12 cellular contexts compared by ENCODE assay signal in the genomic region with DNA sequence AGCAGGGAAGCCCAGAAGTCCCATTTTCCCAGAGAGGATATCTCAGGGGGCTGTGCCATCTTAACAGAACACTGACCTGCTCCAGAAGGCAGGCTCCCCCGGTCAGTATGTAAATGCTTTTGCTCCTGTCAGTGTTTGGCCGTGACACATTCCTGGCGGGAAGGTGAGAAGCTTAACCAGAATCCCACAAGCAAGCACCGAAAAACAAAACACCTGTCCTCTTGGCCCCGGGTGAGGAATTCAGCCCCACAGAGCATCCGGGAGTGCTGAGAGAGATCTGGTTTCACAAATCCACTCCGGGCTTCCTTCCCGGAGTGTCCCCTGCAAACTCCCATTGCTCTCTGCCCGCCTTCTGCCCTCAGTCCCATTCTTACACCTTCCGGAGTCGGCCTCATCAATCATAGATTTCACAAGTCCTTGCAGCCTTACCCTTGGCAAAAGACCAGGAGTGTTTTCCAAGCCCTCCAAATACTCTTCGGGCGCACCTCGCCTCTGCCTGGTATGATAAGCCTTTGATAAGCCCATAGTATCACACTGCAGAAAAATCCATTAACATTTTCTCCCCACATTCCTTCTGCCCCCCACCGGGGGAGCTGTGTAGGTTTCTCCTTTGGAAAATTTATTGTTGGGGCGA. TPM values are rescaled to one million over a fixed set of nuclear protein-coding genes. Genes with fewer than 3 reads are reported as not detected.
A peak's percentile ranks its signal among the peaks of the same experiment; 100 is the strongest.
DNase-seq lines count a peak whose midpoint lies in the region; ATAC-seq, FAIRE-seq and TF ChIP-seq lines count a peak whose summit lies in the region.
"Had no signal": no experiment of that assay in that cellular context is flagged by ENCODE, and none has a peak within 500 bp of the region (broad histone marks: within the 10 kb centered on the region; RNA-seq: fewer than 3 reads in every experiment).

No MANE protein-coding gene starts in this region.

- 0 out of 4 replicates have a peak, but pooled peaks of 1 of the 2 experiments have one; percentile 14 for TF ChIP-seq EP300 in HepG2 (IDR thresholded peaks at IDR 0.05; ENCODE audit: low read depth in 2 of 2, low read length in 2 of 2)
- no peak for TF ChIP-seq EP300 in HepG2 (CRISPR knock-in tag; IDR thresholded peaks at IDR 0.05; ENCODE audit: borderline replicate concordance)

- H2AFZ ChIP-seq in HepG2 (ENCODE audit: low read length): no peak overlapping the region

- H3K79me2 ChIP-seq in HepG2 (ENCODE audit: insufficient read depth, low read length): peaks cover 3% of the 10 kb centered on the region

- peak overlapping the region; percentile 64 for H3K4me2 ChIP-seq in HepG2 (ENCODE audit: low read depth, low read length)

- peaks cover 20 to 67% of the 10 kb centered on the region in 2 experiments for H3K36me3 ChIP-seq in HepG2 (replicated peaks in 1 of 2; ENCODE audit: control insufficient read depth in 1 of 2, insufficient read depth in 2 of 2, low read length in 2 of 2)
- peaks cover 67% of the 10 kb centered on the region for H3K36me3 ChIP-seq in H7 (replicated peaks; ENCODE audit: control insufficient read depth, insufficient read depth, low read length)

- H3K4me3 Mint-ChIP-seq in activated CD4-positive, alpha-beta T cell treated with anti-CD3 and anti-CD28 coated beads, Interleukin-2, amount 10 ng/mL, durations not matched to agents 24 days and 14 days: no peak overlapping the region
- H3K4me3 Mint-ChIP-seq: central memory CD8-positive, alpha-beta T cell had no signal

- H3K4me3 ChIP-seq in HepG2 (replicated peaks in 1 of 3; ENCODE audit: insufficient read depth in 1 of 3, low read depth in 2 of 3, low read length in 3 of 3) (peak overlapping the region in 1 of 3 experiments; percentile 5; a peak in 1 of 6 replicates), H7 (ENCODE audit: insufficient read depth, low read depth, low read length) (no peak overlapping the region)

- no peaks in the 10 kb centered on the region for H3K27me3 ChIP-seq in HepG2 (ENCODE audit: control insufficient read depth in 1 of 2, insufficient read depth in 2 of 2, low read length in 2 of 2)
- H3K27me3 ChIP-seq in H7 (ENCODE audit: control insufficient read depth, insufficient read depth, low read length): no peaks in the 10 kb centered on the region

- TF ChIP-seq POLR2A in HepG2 (IDR thresholded peaks at IDR 0.05; ENCODE audit: insufficient read depth in 1 of 2, low read depth in 2 of 2, low read length in 2 of 2): no peak

- peaks cover 46% of the 10 kb centered on the region for H3K4me1 Mint-ChIP-seq in activated CD4-positive, alpha-beta T cell treated with anti-CD3 and anti-CD28 coated beads, Interleukin-2, amount 10 ng/mL, durations not matched to agents 24 days and 14 days

- DNase-seq in activated CD4-positive, alpha-beta T cell treated with anti-CD3 and anti-CD28 coated beads, Interleukin-2, amount 10 ng/mL, durations not matched to agents 24 days and 14 days: no peak
- DNase-seq in activated CD4-positive, alpha-beta T cell treated with anti-CD3 and anti-CD28 coated beads, Interleukin-2, amount 50 U/mL, for 4 hours: no peak
- DNase-seq in amniotic epithelial cell (ENCODE audit: low read depth): peak; percentile 91
- DNase-seq in HepG2 (ENCODE audit: low spot score): no peak
- DNase-seq in stimulated activated CD4-positive, alpha-beta T cell treated with anti-CD3 and anti-CD28 coated beads, Interleukin-2, amount 100 ng/mL, for 48 hours: no peak
- no peak for DNase-seq in superior temporal gyrus (ENCODE audit: extremely low spot score)
- DNase-seq in H7: no peak
- DNase-seq: NCI-H2081, T-helper 9 cell had no signal

- POLR2A ChIA-PET in HepG2 (lab: Yijun Ruan, JAX): interaction anchor here (0.8 to 6.1 kb wide), 9 partner anchors 9 to 97 kb away, joined by 3 to 66 read pairs (median 4); partner anchors contain the start of genes FAM32A, RAB8A and TPM4

- peak overlapping the region; percentile 54 for H3K27ac Mint-ChIP-seq in activated CD4-positive, alpha-beta T cell treated with anti-CD3 and anti-CD28 coated beads, Interleukin-2, amount 10 ng/mL, durations not matched to agents 24 days and 14 days

- 34% methylated on average over 15 of the region's 16 CpGs for WGBS in HepG2 (ENCODE audit: low lambda C conversion rate)

- no peaks in the 10 kb centered on the region for H4K20me1 ChIP-seq in HepG2 (ENCODE audit: insufficient read depth, low read length)

- H3K4me1 ChIP-seq in HepG2 (ENCODE audit: insufficient read depth, low read length): peaks cover 96% of the 10 kb centered on the region

- no peaks in the 10 kb centered on the region for H3K27me3 Mint-ChIP-seq in activated CD4-positive, alpha-beta T cell treated with anti-CD3 and anti-CD28 coated beads, Interleukin-2, amount 10 ng/mL, durations not matched to agents 24 days and 14 days
- H3K27me3 Mint-ChIP-seq: central memory CD8-positive, alpha-beta T cell had no signal

- CTCF ChIA-PET in HepG2 (lab: Yijun Ruan, JAX; ENCODE audit: low intra/inter-chr PET ratio, low total read pairs): no interaction called here

- no peaks in the 10 kb centered on the region for H3K9me3 ChIP-seq in HepG2 (ENCODE audit: low read length)

- H3K9me3 Mint-ChIP-seq in activated CD4-positive, alpha-beta T cell treated with anti-CD3 and anti-CD28 coated beads, Interleukin-2, amount 10 ng/mL, durations not matched to agents 24 days and 14 days: no peaks in the 10 kb centered on the region
- H3K9me3 Mint-ChIP-seq: central memory CD8-positive, alpha-beta T cell had no signal

- intact Hi-C loops in activated CD4-positive, alpha-beta T cell treated with anti-CD3 and anti-CD28 coated beads, Interleukin-2, amount 10 ng/mL, durations not matched to agents 24 days and 14 days (cut with micrococcal nuclease): no loop called here
- intact Hi-C loops in HepG2 (cut with micrococcal nuclease; ENCODE audit: unreplicated experiment): no loop called here

- FAIRE-seq in HepG2 (lab: Jason Lieb, UNC): peak; percentile 48
- FAIRE-seq: A204.1 had no signal

- peaks cover 84% of the 10 kb centered on the region for H3K36me3 Mint-ChIP-seq in activated CD4-positive, alpha-beta T cell treated with anti-CD3 and anti-CD28 coated beads, Interleukin-2, amount 10 ng/mL, durations not matched to agents 24 days and 14 days (ENCODE audit: low read depth)

- TF ChIP-seq CTCF in HepG2 (CRISPR knock-in tag; IDR thresholded peaks at IDR 0.05): no peak

- peak overlapping the region; percentile 76 for H3K9ac ChIP-seq in HepG2 (ENCODE audit: insufficient read depth, low read depth, low read length)

- peak; percentile 26 for ATAC-seq in HepG2

- H3K27ac ChIP-seq in HepG2 (ENCODE audit: extremely low read length, insufficient read depth, low read length) (peak overlapping the region; percentile 97), temporal lobe (ENCODE audit: low read depth, low read length) (peak overlapping the region; percentile 54)

- no peak for TF ChIP-seq RAD21 in HepG2 (CRISPR knock-in tag; IDR thresholded peaks at IDR 0.05)

- no TSS peak for BruUV-seq in HepG2 (replicated peaks; lab: Mats Ljungman, UMichigan)

- in situ Hi-C loops in HepG2 (cut with HindIII; ENCODE audit: extremely low pct_ligation_motif_present, low pct_unique_long_range_greater_than_20kb): no loop called here

RNA-seq across cellular contexts. Expression of gene TPM4, which starts 12.2 kb away (rescaled TPM):
- 283 and 291 TPM in 2 replicates for total RNA-seq in activated CD4-positive, alpha-beta T cell treated with anti-CD3 and anti-CD28 coated beads, Interleukin-2, amount 10 ng/mL, durations not matched to agents 24 days and 14 days
- total RNA-seq in HepG2 (2016; rRNA removed; fragmentation: Illumina TruSeq; extraction: Trizol): 180 and 226 TPM in 2 replicates
- total RNA-seq in HepG2 (2016; cell fraction: cytosol; rRNA removed; fragmentation: Illumina TruSeq; extraction: Trizol; ENCODE audit: low read depth): 81.5 and 84.8 TPM in 2 replicates
- total RNA-seq in HepG2 (2016; cell fraction: insoluble cytoplasmic fraction; rRNA removed; fragmentation: Illumina TruSeq; extraction: Trizol): 186 and 214 TPM in 2 replicates
- total RNA-seq in HepG2 (2016; cell fraction: membrane; rRNA removed; fragmentation: Illumina TruSeq; extraction: Trizol): 194 and 200 TPM in 2 replicates
- total RNA-seq in HepG2 (2016; cell fraction: nucleus; rRNA removed; fragmentation: Illumina TruSeq; extraction: Trizol): 74.9 and 75.0 TPM in 2 replicates
- 142 and 188 TPM in 2 replicates for polyA plus RNA-seq in HepG2 (2011; rRNA removed)
- 121 and 146 TPM in 2 replicates for polyA plus RNA-seq in HepG2 (2011; cell fraction: cytosol; rRNA removed)
- polyA plus RNA-seq in HepG2 (2011; cell fraction: nucleus; rRNA removed): 57.4 and 58.9 TPM in 2 replicates
- polyA plus RNA-seq in HepG2 (2012): 139 and 145 TPM in 2 replicates
- 109 and 119 TPM in 2 replicates for polyA plus RNA-seq in HepG2 (2016; cell fraction: cytosol; fragmentation: Illumina TruSeq; extraction: Trizol; ENCODE audit: low read depth)
- polyA plus RNA-seq in HepG2 (2016; cell fraction: insoluble cytoplasmic fraction; fragmentation: Illumina TruSeq; extraction: Trizol; ENCODE audit: low read depth): 311 and 323 TPM in 2 replicates
- 206 and 209 TPM in 2 replicates for polyA plus RNA-seq in HepG2 (2016; cell fraction: membrane; fragmentation: Illumina TruSeq; extraction: Trizol; ENCODE audit: low read depth)
- 143 and 149 TPM in 2 replicates for polyA plus RNA-seq in HepG2 (2016; cell fraction: nucleus; fragmentation: Illumina TruSeq; extraction: Trizol; ENCODE audit: insufficient read depth, low read depth)
- 72.8 and 124 TPM in 2 replicates for polyA minus RNA-seq in HepG2 (2011; rRNA and poly(A)+ RNA removed; ENCODE audit: low replicate concordance)
- 91.4 and 93.5 TPM in 2 replicates for polyA minus RNA-seq in HepG2 (2011; cell fraction: cytosol; rRNA and poly(A)+ RNA removed)
- polyA minus RNA-seq in HepG2 (2011; cell fraction: nucleus; rRNA and poly(A)+ RNA removed): 76.0 and 77.5 TPM in 2 replicates
- 95.1 TPM for total RNA-seq in temporal lobe
- total RNA-seq in H7 (2014; rRNA removed; shearing (Covaris generic)): 429 and 498 TPM in 2 replicates

RNA-seq across cellular contexts. Expression of gene RAB8A, which starts 23.2 kb away (rescaled TPM):
- total RNA-seq in activated CD4-positive, alpha-beta T cell treated with anti-CD3 and anti-CD28 coated beads, Interleukin-2, amount 10 ng/mL, durations not matched to agents 24 days and 14 days: 227 and 247 TPM in 2 replicates
- 44.8 and 45.0 TPM in 2 replicates for total RNA-seq in HepG2 (2016; rRNA removed; fragmentation: Illumina TruSeq; extraction: Trizol)
- total RNA-seq in HepG2 (2016; cell fraction: cytosol; rRNA removed; fragmentation: Illumina TruSeq; extraction: Trizol; ENCODE audit: low read depth): 12.2 and 13.0 TPM in 2 replicates
- 42.2 and 46.8 TPM in 2 replicates for total RNA-seq in HepG2 (2016; cell fraction: insoluble cytoplasmic fraction; rRNA removed; fragmentation: Illumina TruSeq; extraction: Trizol)
- total RNA-seq in HepG2 (2016; cell fraction: membrane; rRNA removed; fragmentation: Illumina TruSeq; extraction: Trizol): 26.3 and 29.3 TPM in 2 replicates
- total RNA-seq in HepG2 (2016; cell fraction: nucleus; rRNA removed; fragmentation: Illumina TruSeq; extraction: Trizol): 27.3 and 27.8 TPM in 2 replicates
- 36.7 and 37.0 TPM in 2 replicates for polyA plus RNA-seq in HepG2 (2011; rRNA removed)
- polyA plus RNA-seq in HepG2 (2011; cell fraction: cytosol; rRNA removed): 37.0 and 45.8 TPM in 2 replicates
- 18.8 and 19.5 TPM in 2 replicates for polyA plus RNA-seq in HepG2 (2011; cell fraction: nucleus; rRNA removed)
- 25.7 and 50.6 TPM in 2 replicates for polyA plus RNA-seq in HepG2 (2012)
- 9.1 and 10.9 TPM in 2 replicates for polyA plus RNA-seq in HepG2 (2016; cell fraction: cytosol; fragmentation: Illumina TruSeq; extraction: Trizol; ENCODE audit: low read depth)
- 58.6 and 65.5 TPM in 2 replicates for polyA plus RNA-seq in HepG2 (2016; cell fraction: insoluble cytoplasmic fraction; fragmentation: Illumina TruSeq; extraction: Trizol; ENCODE audit: low read depth)
- polyA plus RNA-seq in HepG2 (2016; cell fraction: membrane; fragmentation: Illumina TruSeq; extraction: Trizol; ENCODE audit: low read depth): 18.8 and 20.6 TPM in 2 replicates
- polyA plus RNA-seq in HepG2 (2016; cell fraction: nucleus; fragmentation: Illumina TruSeq; extraction: Trizol; ENCODE audit: insufficient read depth, low read depth): 51.5 and 63.5 TPM in 2 replicates
- 59.4 and 156 TPM in 2 replicates for polyA minus RNA-seq in HepG2 (2011; rRNA and poly(A)+ RNA removed; ENCODE audit: low replicate concordance)
- 50.6 TPM in 2 replicates for polyA minus RNA-seq in HepG2 (2011; cell fraction: cytosol; rRNA and poly(A)+ RNA removed)
- polyA minus RNA-seq in HepG2 (2011; cell fraction: nucleus; rRNA and poly(A)+ RNA removed): 60.1 and 69.0 TPM in 2 replicates
- total RNA-seq in temporal lobe: 26.1 TPM
- total RNA-seq in H7 (2014; rRNA removed; shearing (Covaris generic)): 59.3 and 63.3 TPM in 2 replicates

RNA-seq across cellular contexts. Expression of gene HSH2D, which starts 55.0 kb away (rescaled TPM):
- 22.7 and 23.1 TPM in 2 replicates for total RNA-seq in activated CD4-positive, alpha-beta T cell treated with anti-CD3 and anti-CD28 coated beads, Interleukin-2, amount 10 ng/mL, durations not matched to agents 24 days and 14 days
- total RNA-seq in HepG2 (2016; rRNA removed; fragmentation: Illumina TruSeq; extraction: Trizol) (0.53 and 0.69 TPM in 2 replicates), temporal lobe (under 0.01 TPM)
- total RNA-seq in HepG2 (2016; cell fraction: cytosol; rRNA removed; fragmentation: Illumina TruSeq; extraction: Trizol; ENCODE audit: low read depth): 0.20 and 0.71 TPM in 2 replicates
- 0.68 and 0.91 TPM in 2 replicates for total RNA-seq in HepG2 (2016; cell fraction: insoluble cytoplasmic fraction; rRNA removed; fragmentation: Illumina TruSeq; extraction: Trizol)
- total RNA-seq in HepG2 (2016; cell fraction: membrane; rRNA removed; fragmentation: Illumina TruSeq; extraction: Trizol): 0.45 and 0.53 TPM in 2 replicates
- total RNA-seq in HepG2 (2016; cell fraction: nucleus; rRNA removed; fragmentation: Illumina TruSeq; extraction: Trizol): 0.75 and 1.1 TPM in 2 replicates
- 3.2 and 6.3 TPM in 2 replicates for polyA plus RNA-seq in HepG2 (2011; rRNA removed)
- 2.3 and 3.1 TPM in 2 replicates for polyA plus RNA-seq in HepG2 (2011; cell fraction: cytosol; rRNA removed)
- 7.6 and 12.6 TPM in 2 replicates for polyA plus RNA-seq in HepG2 (2011; cell fraction: nucleus; rRNA removed)
- 3.5 and 3.7 TPM in 2 replicates for polyA plus RNA-seq in HepG2 (2012)
- polyA plus RNA-seq in HepG2 (2016; cell fraction: cytosol; fragmentation: Illumina TruSeq; extraction: Trizol; ENCODE audit: low read depth): 0.08 and 0.27 TPM in 2 replicates
- polyA plus RNA-seq in HepG2 (2016; cell fraction: insoluble cytoplasmic fraction; fragmentation: Illumina TruSeq; extraction: Trizol; ENCODE audit: low read depth): 0.67 and 0.85 TPM in 2 replicates
- polyA plus RNA-seq in HepG2 (2016; cell fraction: membrane; fragmentation: Illumina TruSeq; extraction: Trizol; ENCODE audit: low read depth): 0.26 and 0.30 TPM in 2 replicates
- 1.6 and 2.8 TPM in 2 replicates for polyA plus RNA-seq in HepG2 (2016; cell fraction: nucleus; fragmentation: Illumina TruSeq; extraction: Trizol; ENCODE audit: insufficient read depth, low read depth)
- polyA minus RNA-seq in HepG2 (2011; rRNA and poly(A)+ RNA removed; ENCODE audit: low replicate concordance): 1.1 and 1.3 TPM in 2 replicates
- polyA minus RNA-seq in HepG2 (2011; cell fraction: cytosol; rRNA and poly(A)+ RNA removed): 0.70 and 1.5 TPM in 2 replicates
- 2.4 and 4.8 TPM in 2 replicates for polyA minus RNA-seq in HepG2 (2011; cell fraction: nucleus; rRNA and poly(A)+ RNA removed)
- 0.07 TPM in 1 of 2 replicates, not detected in the other for total RNA-seq in H7 (2014; rRNA removed; shearing (Covaris generic))

Comparison
In these comparisons a context has a peak if more than half of its experiments do, and no peak if none do; other contexts are left out.
1. RNA of gene HSH2D, which starts 55.0 kb away (total RNA-seq): 22.7 to 23.1 TPM in activated CD4-positive, alpha-beta T cell treated with anti-CD3 and anti-CD28 coated beads, Interleukin-2, amount 10 ng/mL, durations not matched to agents 24 days and 14 days; 0.20 to 1.1 TPM in HepG2, 0.07 TPM in H7 and under 0.01 TPM in temporal lobe (single experiment); every median in the first group is over 10 times any median in the second.